Comparison of ENCODE assay signal across 1 cellular context in genomic region chr21:31187499-31187898, GRCh38.
TF ChIP-seq lines count a peak whose summit lies in the region.

No MANE protein-coding gene starts in this region.

TF ChIP-seq in WTC11, 78 proteins besides CTCF, POLR2A, EP300 and RAD21 (continued from another document):
- no peak for TF ChIP-seq PRDM15 (CRISPR knock-in tag; IDR thresholded peaks at IDR 0.05)
- TF ChIP-seq, protein P1, sequence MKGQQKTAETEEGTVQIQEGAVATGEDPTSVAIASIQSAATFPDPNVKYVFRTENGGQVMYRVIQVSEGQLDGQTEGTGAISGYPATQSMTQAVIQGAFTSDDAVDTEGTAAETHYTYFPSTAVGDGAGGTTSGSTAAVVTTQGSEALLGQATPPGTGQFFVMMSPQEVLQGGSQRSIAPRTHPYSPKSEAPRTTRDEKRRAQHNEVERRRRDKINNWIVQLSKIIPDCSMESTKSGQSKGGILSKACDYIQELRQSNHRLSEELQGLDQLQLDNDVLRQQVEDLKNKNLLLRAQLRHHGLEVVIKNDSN (CRISPR knock-in tag; IDR thresholded peaks at IDR 0.05) = no peak
TF ChIP-seq in WTC11: peak in this region for 0.
